23 cellular contexts compared by ENCODE assay signal in the genomic region with DNA sequence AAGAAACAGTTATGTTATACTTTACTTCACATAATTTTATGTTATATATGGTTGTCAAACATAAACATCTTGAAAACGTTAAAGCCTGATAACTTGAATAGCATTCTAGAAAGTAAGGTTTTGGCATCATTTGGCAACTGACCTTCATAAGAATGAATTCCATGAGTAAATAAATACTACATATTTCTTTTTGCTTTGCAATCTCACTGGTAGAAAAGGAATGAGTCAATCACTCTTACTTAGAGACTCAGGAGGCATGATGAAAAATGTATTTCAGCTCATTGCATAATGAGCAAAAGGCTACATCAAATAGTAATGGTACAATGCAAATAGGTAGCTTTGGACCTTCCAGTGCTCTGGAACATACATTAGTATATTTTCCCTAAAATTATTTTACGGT.
"Had no signal": no experiment of that assay in that cellular context is flagged by ENCODE, and none has a peak within 500 bp of the region (broad histone marks: within the 10 kb centered on the region; RNA-seq: fewer than 3 reads in every experiment).

No MANE protein-coding gene starts in this region.

- H2AFZ ChIP-seq: neural progenitor cell had no signal

- H3K27me3 ChIP-seq: dorsolateral prefrontal cortex, foreskin keratinocyte, neural progenitor cell, ovary, right atrium auricular region, sigmoid colon, testis, transverse colon had no signal

- H3K9me3 ChIP-seq: ovary, right atrium auricular region, sigmoid colon, testis, transverse colon had no signal

- H3K27ac ChIP-seq: coronary artery, dorsolateral prefrontal cortex, foreskin keratinocyte, neural progenitor cell, ovary, right atrium auricular region, sigmoid colon, skin epidermis, testis, transverse colon had no signal

- H3K36me3 ChIP-seq: neural progenitor cell, ovary, right atrium auricular region, sigmoid colon, transverse colon had no signal

- DNase-seq: dorsolateral prefrontal cortex; effector memory CD4-positive, alpha-beta T cell; foreskin keratinocyte; left colon; left ventricle myocardium superior; mesenchymal stem cell; midbrain; nucleus accumbens; ovary; sigmoid colon; stimulated activated CD4-positive, alpha-beta T cell treated with anti-CD3 and anti-CD28 coated beads, Interleukin-2, amount 100 ng/mL, for 24 hours; stimulated activated CD4-positive, alpha-beta T cell treated with anti-CD3 and anti-CD28 coated beads, Interleukin-4, amount 100 ng/mL, for 4 hours; stimulated activated naive B cell treated with anti-CD40 and anti-IgM and Interleukin-4, amounts not matched to agents 10 μg/mL and 1 μg/mL and 100 μg/mL, for 72 hours; stimulated activated naive CD8-positive, alpha-beta T cell treated with anti-CD3 and anti-CD28 coated beads, Interleukin-15, amount 100 ng/mL, for 72 hours; testis; transverse colon had no signal

- H3K9ac ChIP-seq: neural progenitor cell had no signal

- H3K4me3 ChIP-seq: coronary artery, dorsolateral prefrontal cortex, lung, neural progenitor cell, ovary, right atrium auricular region, sigmoid colon, skin epidermis, testis, transverse colon had no signal

- ATAC-seq: esophagus mucosa; foreskin keratinocyte; left colon; left ventricle myocardium superior; natural killer cell treated with Interleukin-12 subunit alpha and Interleukin-12 subunit beta and Interleukin-15 and Interleukin-18, amount 100 ng/mL, for 72 hours; stimulated activated naive B cell treated with anti-CD40 and anti-IgM and Interleukin-4, amounts not matched to agents 10 μg/mL and 1 μg/mL and 100 μg/mL, for 72 hours; stimulated activated naive CD8-positive, alpha-beta T cell treated with anti-CD3 and anti-CD28 coated beads, Interleukin-15, amount 100 ng/mL, for 72 hours had no signal

- H3K4me2 ChIP-seq: neural progenitor cell had no signal

- H3K4me1 ChIP-seq: foreskin keratinocyte, neural progenitor cell, right atrium auricular region, sigmoid colon, testis, transverse colon had no signal
